1 cellular context compared by ENCODE assay signal in genomic region chr10:79552143-79552542, GRCh38.
TF ChIP-seq lines count a peak whose summit lies in the region.

No MANE protein-coding gene starts in this region.

TF ChIP-seq in GM23338, 12 proteins besides CTCF, POLR2A, EP300 and RAD21 (continued from another document):
- TF ChIP-seq, protein P1, sequence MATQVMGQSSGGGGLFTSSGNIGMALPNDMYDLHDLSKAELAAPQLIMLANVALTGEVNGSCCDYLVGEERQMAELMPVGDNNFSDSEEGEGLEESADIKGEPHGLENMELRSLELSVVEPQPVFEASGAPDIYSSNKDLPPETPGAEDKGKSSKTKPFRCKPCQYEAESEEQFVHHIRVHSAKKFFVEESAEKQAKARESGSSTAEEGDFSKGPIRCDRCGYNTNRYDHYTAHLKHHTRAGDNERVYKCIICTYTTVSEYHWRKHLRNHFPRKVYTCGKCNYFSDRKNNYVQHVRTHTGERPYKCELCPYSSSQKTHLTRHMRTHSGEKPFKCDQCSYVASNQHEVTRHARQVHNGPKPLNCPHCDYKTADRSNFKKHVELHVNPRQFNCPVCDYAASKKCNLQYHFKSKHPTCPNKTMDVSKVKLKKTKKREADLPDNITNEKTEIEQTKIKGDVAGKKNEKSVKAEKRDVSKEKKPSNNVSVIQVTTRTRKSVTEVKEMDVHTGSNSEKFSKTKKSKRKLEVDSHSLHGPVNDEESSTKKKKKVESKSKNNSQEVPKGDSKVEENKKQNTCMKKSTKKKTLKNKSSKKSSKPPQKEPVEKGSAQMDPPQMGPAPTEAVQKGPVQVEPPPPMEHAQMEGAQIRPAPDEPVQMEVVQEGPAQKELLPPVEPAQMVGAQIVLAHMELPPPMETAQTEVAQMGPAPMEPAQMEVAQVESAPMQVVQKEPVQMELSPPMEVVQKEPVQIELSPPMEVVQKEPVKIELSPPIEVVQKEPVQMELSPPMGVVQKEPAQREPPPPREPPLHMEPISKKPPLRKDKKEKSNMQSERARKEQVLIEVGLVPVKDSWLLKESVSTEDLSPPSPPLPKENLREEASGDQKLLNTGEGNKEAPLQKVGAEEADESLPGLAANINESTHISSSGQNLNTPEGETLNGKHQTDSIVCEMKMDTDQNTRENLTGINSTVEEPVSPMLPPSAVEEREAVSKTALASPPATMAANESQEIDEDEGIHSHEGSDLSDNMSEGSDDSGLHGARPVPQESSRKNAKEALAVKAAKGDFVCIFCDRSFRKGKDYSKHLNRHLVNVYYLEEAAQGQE (IDR thresholded peaks at IDR 0.05; ENCODE audit: unreplicated experiment): no peak
- TF ChIP-seq CREB1 (CRISPR knock-in tag; IDR thresholded peaks at IDR 0.05; ENCODE audit: low read depth) (no peak), ZNF114 (CRISPR knock-in tag; IDR thresholded peaks at IDR 0.05) (no peak), POLR2AphosphoS5 (IDR thresholded peaks at IDR 0.05; ENCODE audit: low read depth) (no peak), JUNB (IDR thresholded peaks at IDR 0.05; ENCODE audit: unreplicated experiment) (no peak)
- TF ChIP-seq, protein P2, sequence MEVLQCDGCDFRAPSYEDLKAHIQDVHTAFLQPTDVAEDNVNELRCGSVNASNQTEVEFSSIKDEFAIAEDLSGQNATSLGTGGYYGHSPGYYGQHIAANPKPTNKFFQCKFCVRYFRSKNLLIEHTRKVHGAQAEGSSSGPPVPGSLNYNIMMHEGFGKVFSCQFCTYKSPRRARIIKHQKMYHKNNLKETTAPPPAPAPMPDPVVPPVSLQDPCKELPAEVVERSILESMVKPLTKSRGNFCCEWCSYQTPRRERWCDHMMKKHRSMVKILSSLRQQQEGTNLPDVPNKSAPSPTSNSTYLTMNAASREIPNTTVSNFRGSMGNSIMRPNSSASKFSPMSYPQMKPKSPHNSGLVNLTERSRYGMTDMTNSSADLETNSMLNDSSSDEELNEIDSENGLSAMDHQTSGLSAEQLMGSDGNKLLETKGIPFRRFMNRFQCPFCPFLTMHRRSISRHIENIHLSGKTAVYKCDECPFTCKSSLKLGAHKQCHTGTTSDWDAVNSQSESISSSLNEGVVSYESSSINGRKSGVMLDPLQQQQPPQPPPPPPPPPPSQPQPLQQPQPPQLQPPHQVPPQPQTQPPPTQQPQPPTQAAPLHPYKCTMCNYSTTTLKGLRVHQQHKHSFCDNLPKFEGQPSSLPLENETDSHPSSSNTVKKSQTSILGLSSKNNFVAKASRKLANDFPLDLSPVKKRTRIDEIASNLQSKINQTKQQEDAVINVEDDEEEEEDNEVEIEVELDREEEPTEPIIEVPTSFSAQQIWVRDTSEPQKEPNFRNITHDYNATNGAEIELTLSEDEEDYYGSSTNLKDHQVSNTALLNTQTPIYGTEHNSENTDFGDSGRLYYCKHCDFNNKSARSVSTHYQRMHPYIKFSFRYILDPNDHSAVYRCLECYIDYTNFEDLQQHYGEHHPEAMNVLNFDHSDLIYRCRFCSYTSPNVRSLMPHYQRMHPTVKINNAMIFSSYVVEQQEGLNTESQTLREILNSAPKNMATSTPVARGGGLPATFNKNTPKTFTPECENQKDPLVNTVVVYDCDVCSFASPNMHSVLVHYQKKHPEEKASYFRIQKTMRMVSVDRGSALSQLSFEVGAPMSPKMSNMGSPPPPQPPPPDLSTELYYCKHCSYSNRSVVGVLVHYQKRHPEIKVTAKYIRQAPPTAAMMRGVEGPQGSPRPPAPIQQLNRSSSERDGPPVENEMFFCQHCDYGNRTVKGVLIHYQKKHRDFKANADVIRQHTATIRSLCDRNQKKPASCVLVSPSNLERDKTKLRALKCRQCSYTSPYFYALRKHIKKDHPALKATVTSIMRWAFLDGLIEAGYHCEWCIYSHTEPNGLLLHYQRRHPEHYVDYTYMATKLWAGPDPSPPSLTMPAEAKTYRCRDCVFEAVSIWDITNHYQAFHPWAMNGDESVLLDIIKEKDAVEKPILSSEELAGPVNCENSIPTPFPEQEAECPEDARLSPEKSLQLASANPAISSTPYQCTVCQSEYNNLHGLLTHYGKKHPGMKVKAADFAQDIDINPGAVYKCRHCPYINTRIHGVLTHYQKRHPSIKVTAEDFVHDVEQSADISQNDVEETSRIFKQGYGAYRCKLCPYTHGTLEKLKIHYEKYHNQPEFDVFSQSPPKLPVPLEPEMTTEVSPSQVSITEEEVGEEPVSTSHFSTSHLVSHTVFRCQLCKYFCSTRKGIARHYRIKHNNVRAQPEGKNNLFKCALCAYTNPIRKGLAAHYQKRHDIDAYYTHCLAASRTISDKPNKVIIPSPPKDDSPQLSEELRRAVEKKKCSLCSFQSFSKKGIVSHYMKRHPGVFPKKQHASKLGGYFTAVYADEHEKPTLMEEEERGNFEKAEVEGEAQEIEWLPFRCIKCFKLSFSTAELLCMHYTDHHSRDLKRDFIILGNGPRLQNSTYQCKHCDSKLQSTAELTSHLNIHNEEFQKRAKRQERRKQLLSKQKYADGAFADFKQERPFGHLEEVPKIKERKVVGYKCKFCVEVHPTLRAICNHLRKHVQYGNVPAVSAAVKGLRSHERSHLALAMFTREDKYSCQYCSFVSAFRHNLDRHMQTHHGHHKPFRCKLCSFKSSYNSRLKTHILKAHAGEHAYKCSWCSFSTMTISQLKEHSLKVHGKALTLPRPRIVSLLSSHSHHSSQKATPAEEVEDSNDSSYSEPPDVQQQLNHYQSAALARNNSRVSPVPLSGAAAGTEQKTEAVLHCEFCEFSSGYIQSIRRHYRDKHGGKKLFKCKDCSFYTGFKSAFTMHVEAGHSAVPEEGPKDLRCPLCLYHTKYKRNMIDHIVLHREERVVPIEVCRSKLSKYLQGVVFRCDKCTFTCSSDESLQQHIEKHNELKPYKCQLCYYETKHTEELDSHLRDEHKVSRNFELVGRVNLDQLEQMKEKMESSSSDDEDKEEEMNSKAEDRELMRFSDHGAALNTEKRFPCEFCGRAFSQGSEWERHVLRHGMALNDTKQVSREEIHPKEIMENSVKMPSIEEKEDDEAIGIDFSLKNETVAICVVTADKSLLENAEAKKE (CRISPR knock-in tag; IDR thresholded peaks at IDR 0.05): no peak
